23 cellular contexts compared by ENCODE assay signal in the genomic region with DNA sequence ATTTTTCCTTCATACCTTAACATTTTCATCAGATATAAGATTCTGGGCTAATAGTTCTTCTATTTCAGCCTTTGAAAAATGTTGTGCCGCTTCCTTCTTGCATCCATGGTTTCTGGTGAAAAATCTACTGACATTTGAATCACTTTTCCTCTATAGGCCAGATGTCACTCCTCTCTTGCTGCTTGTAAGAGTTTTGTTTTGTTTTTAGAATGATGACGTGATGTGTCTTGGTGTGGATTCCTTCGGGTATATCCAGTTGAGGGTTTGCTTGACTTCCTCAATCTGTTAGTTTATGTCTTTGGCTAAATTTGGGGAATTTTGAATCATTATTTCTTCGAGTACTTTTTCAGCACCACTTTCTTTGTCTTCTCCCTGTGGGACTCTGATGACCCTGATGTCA.
"Had no signal": no experiment of that assay in that cellular context is flagged by ENCODE, and none has a peak within 500 bp of the region (broad histone marks: within the 10 kb centered on the region; RNA-seq: fewer than 3 reads in every experiment).

No MANE protein-coding gene starts in this region.

- H3K4me1 ChIP-seq: breast epithelium, pancreas, psoas muscle had no signal

- H3K9me3 ChIP-seq: breast epithelium, gastroesophageal sphincter, neutrophil, pancreas had no signal

- H3K4me3 ChIP-seq: breast epithelium, gastroesophageal sphincter, pancreas, psoas muscle, tibial nerve had no signal

- H3K27me3 ChIP-seq: breast epithelium, gastroesophageal sphincter, neutrophil, pancreas, tibial nerve had no signal

- H3K27ac ChIP-seq: breast epithelium, gastroesophageal sphincter, neutrophil, pancreas, psoas muscle, tibial nerve, VCaP had no signal

- DNase-seq: activated CD4-positive, alpha-beta memory T cell treated with anti-CD3 and anti-CD28 coated beads, Interleukin-2, amount 10 ng/mL, durations not matched to agents 7 days and 5 days; activated CD4-positive, alpha-beta T cell treated with anti-CD3 and anti-CD28 coated beads for 48 hours; activated CD8-positive, alpha-beta memory T cell treated with anti-CD3 and anti-CD28 coated beads, Interleukin-2, amount 50 U/mL, for 48 hours; activated gamma-delta T cell; activated naive CD4-positive, alpha-beta T cell treated with anti-CD3 and anti-CD28 coated beads, Interleukin-2, amount 50 U/mL, for 16 hours; activated T-cell treated with anti-CD3 and anti-CD28 coated beads, Interleukin-2, amount 50 U/mL, for 24 hours; amniotic stem cell; central memory CD4-positive, alpha-beta T cell; effector CD8-positive, alpha-beta T cell; hippocampal formation; left cardiac atrium; mammary epithelial cell; pancreas; psoas muscle; right cardiac atrium; stimulated activated CD4-positive, alpha-beta T cell treated with anti-CD3 and anti-CD28 coated beads, Interleukin-15, amount 100 ng/mL, for 24 hours; stimulated activated CD4-positive, alpha-beta T cell treated with anti-CD3 and anti-CD28 coated beads, Interleukin-2, amount 100 ng/mL, for 24 hours; stimulated activated naive B cell treated with anti-CD40 and anti-IgM and Interleukin-4, amounts not matched to agents 10 μg/mL and 1 μg/mL and 100 μg/mL, for 72 hours had no signal

- H3K36me3 ChIP-seq: breast epithelium, gastroesophageal sphincter, neutrophil, pancreas, tibial nerve had no signal
